Comparison of ENCODE assay signal across 8 cellular contexts in the genomic region with DNA sequence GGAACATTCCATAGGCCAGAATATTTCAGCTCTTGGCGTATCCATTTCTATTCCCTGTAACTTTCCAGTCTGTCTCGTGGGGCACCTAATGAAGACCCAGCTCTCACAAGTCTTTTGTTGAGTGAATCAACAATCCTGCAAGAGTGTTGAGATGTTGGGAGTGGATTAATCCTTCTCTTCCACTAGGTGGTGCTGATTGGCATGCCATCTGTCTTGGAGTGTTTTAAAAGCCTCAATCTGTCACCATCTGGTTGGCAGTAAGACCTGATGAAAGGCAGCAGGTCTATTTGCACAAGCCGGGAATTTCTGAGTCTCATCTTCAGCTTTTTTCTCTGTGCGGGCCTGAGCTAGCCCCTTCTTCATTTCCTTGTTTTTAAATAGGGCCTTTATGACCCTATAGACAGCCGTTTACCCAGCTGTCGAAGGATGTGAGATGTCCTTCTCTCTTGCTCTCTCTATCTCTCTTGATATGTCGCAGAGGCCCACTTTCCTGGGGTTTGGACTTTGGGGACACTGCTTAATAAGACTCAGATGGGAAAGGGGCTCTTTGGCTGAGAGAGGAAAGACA.
DNase-seq lines count a peak whose midpoint lies in the region; ATAC-seq, FAIRE-seq and TF ChIP-seq lines count a peak whose summit lies in the region.

No MANE protein-coding gene starts in this region.

- H3K4me3 Mint-ChIP-seq in activated naive CD4-positive, alpha-beta T cell treated with anti-CD3 and anti-CD28 coated beads for 36 hours = no peak overlapping the region

- H3K36me3 Mint-ChIP-seq in activated naive CD4-positive, alpha-beta T cell treated with anti-CD3 and anti-CD28 coated beads for 36 hours (ENCODE audit: low read depth) = no peaks in the 10 kb centered on the region

- CTCF ChIA-PET in activated naive CD4-positive, alpha-beta T cell treated with anti-CD3 and anti-CD28 coated beads for 36 hours (lab: Charles Lee) = interaction anchor here (0.6 to 1.5 kb wide), 9 partner anchors 10 to 604 kb away, joined by 3 to 6 read pairs (median 3); no protein-coding TSS in a partner anchor

- H3K4me1 ChIP-seq in keratinocyte (ENCODE audit: control insufficient read depth, extremely low read depth, insufficient read depth, low read length) (peaks cover 1% of the 10 kb centered on the region), uterus (no peaks in the 10 kb centered on the region)

- no peaks in the 10 kb centered on the region for H3K27me3 Mint-ChIP-seq in activated naive CD4-positive, alpha-beta T cell treated with anti-CD3 and anti-CD28 coated beads for 36 hours (ENCODE audit: low read depth)

- no peaks in the 10 kb centered on the region for H3K79me2 ChIP-seq in keratinocyte (ENCODE audit: control insufficient read depth, insufficient read depth, low read length)

- peak; percentile 23 for DNase-seq in activated naive CD4-positive, alpha-beta T cell treated with anti-CD3 and anti-CD28 coated beads for 36 hours
- no peak for DNase-seq in activated naive CD4-positive, alpha-beta T cell treated with Interleukin-2 at 50 U/mL for 16 hours
- peak; percentile 11 for DNase-seq in H54 (ENCODE audit: insufficient read length, low spot score)
- peak; percentile 3 for DNase-seq in NCI-H146 treated with DMSO at 0.1 percent for 48 hours (lab: John Stamatoyannopoulos, UW; ENCODE audit: unreplicated experiment)
- peak; percentile 56 for DNase-seq in astrocyte of the spinal cord (ENCODE audit: low read depth, low spot score)
- DNase-seq in keratinocyte (ENCODE audit: low read depth, low spot score) = no peak
- no peak for DNase-seq in uterus

- dilution Hi-C loops in keratinocyte (cut with MboI; ENCODE audit: extremely low pct_ligation_motif_present, low sequenced_read_pairs) = no loop called here

- H3K9me1 ChIP-seq in keratinocyte (ENCODE audit: control insufficient read depth, extremely low read depth, insufficient read depth, low read length) = no peaks in the 10 kb centered on the region

- H3K9ac ChIP-seq in keratinocyte (ENCODE audit: control insufficient read depth, extremely low read depth, insufficient read depth, low read length) = no peak overlapping the region

- H3K4me3 ChIP-seq in astrocyte of the spinal cord (ENCODE audit: low read depth, low read length) (no peak overlapping the region), keratinocyte (ENCODE audit: control insufficient read depth in 2 of 3, extremely low read depth in 1 of 3, insufficient read depth in 2 of 3, low read depth in 1 of 3, low read length in 3 of 3) (no peak overlapping the region), uterus (no peak overlapping the region)

- TF ChIP-seq CTCF in astrocyte of the spinal cord (IDR thresholded peaks at IDR 0.05; ENCODE audit: low read depth, low read length) = peak; percentile 62
- TF ChIP-seq CTCF in keratinocyte (optimal IDR thresholded peaks at IDR 0.05 in 1 of 3, IDR thresholded peaks at IDR 0.05 in 1 of 3, conservative IDR thresholded peaks at IDR 0.05 in 1 of 3; ENCODE audit: extremely low read depth in 1 of 3, insufficient read depth in 2 of 3, low read length in 3 of 3) = peak; percentile 53 to 76 (median 67)
- peak in 2 of 4 experiments; percentile 12 to 13 for TF ChIP-seq CTCF in uterus (IDR thresholded peaks at IDR 0.05)

- H3K27me3 ChIP-seq in keratinocyte (ENCODE audit: control insufficient read depth, extremely low read depth, insufficient read depth, low read length) (peaks cover 7% of the 10 kb centered on the region), uterus (no peaks in the 10 kb centered on the region)

- H3K27ac ChIP-seq in keratinocyte (ENCODE audit: control insufficient read depth, insufficient read depth, low read length) = no peak overlapping the region
- H3K27ac ChIP-seq in uterus = no peak overlapping the region

- intact Hi-C loops in activated naive CD4-positive, alpha-beta T cell treated with anti-CD3 and anti-CD28 coated beads for 36 hours (cut with micrococcal nuclease) = loop anchor here (2.0 kb wide), 1 partner anchor 62 kb away; no protein-coding TSS in a partner anchor
- intact Hi-C loops in uterus (cut with DNase I; ENCODE audit: low total_unique reads) = no loop called here

- TF ChIP-seq POLR2A in H54 (IDR thresholded peaks at IDR 0.05; ENCODE audit: low read depth, low read length) = no peak
- TF ChIP-seq POLR2A in uterus (IDR thresholded peaks at IDR 0.05) = no peak

- no peak overlapping the region for H2AFZ ChIP-seq in keratinocyte (ENCODE audit: control insufficient read depth, low read length)

- H3K36me3 ChIP-seq in keratinocyte (ENCODE audit: control insufficient read depth in 2 of 2, extremely low read depth in 1 of 2, insufficient read depth in 2 of 2, low read length in 2 of 2) (no peaks in the 10 kb centered on the region), uterus (no peaks in the 10 kb centered on the region)

- H3K27ac Mint-ChIP-seq in activated naive CD4-positive, alpha-beta T cell treated with anti-CD3 and anti-CD28 coated beads for 36 hours = no peak overlapping the region

- H4K20me1 ChIP-seq in keratinocyte (ENCODE audit: control insufficient read depth, extremely low read depth, insufficient read depth, low read length) = no peaks in the 10 kb centered on the region

- H3K4me2 ChIP-seq in keratinocyte (ENCODE audit: control insufficient read depth, extremely low read depth, insufficient read depth, low read depth, low read length) = no peak overlapping the region

- in situ Hi-C loops in astrocyte of the spinal cord (cut with HindIII; ENCODE audit: low sequenced_read_pairs) = no loop called here

- ATAC-seq in GM21423 (IDR thresholded peaks at IDR 0.05; ENCODE audit: unreplicated experiment) = no peak

- H3K9me3 Mint-ChIP-seq in activated naive CD4-positive, alpha-beta T cell treated with anti-CD3 and anti-CD28 coated beads for 36 hours = no peaks in the 10 kb centered on the region

- H3K9me3 ChIP-seq in keratinocyte (ENCODE audit: control insufficient read depth, low read depth, low read length) (no peaks in the 10 kb centered on the region), uterus (no peaks in the 10 kb centered on the region)

- FAIRE-seq in H54 (lab: Jason Lieb, UNC) (no peak), keratinocyte (lab: Jason Lieb, UNC) (peak; percentile 52)

- no peaks in the 10 kb centered on the region for H3K4me1 Mint-ChIP-seq in activated naive CD4-positive, alpha-beta T cell treated with anti-CD3 and anti-CD28 coated beads for 36 hours (ENCODE audit: low read depth)

Comparison
In these comparisons a context has a peak if more than half of its experiments do, and no peak if none do; other contexts are left out.
1. DNase-seq: peak in activated naive CD4-positive, alpha-beta T cell treated with anti-CD3 and anti-CD28 coated beads for 36 hours (single experiment), H54 (single experiment), NCI-H146 treated with DMSO at 0.1 percent for 48 hours (single experiment) and astrocyte of the spinal cord (single experiment); none in activated naive CD4-positive, alpha-beta T cell treated with Interleukin-2 at 50 U/mL for 16 hours (single experiment), keratinocyte (single experiment) and uterus (0 of 2).